1 cellular context compared by ENCODE assay signal in genomic region chr4:1720163-1720983, GRCh38.
TF ChIP-seq lines count a peak whose summit lies in the region.

No MANE protein-coding gene starts in this region.

TF ChIP-seq in K562, 482 proteins besides CTCF, POLR2A, EP300 and RAD21 (continued from another document and continues in another):
- TF ChIP-seq ZBTB40 (IDR thresholded peaks at IDR 0.05): 0 out of 2 replicates have a peak, but pooled peaks have one; percentile 18
- no peak for TF ChIP-seq ZBTB40 (CRISPR knock-in tag; IDR thresholded peaks at IDR 0.05)
- no peak for TF ChIP-seq ATF7 (IDR thresholded peaks at IDR 0.05)
- TF ChIP-seq RBBP5 (IDR thresholded peaks at IDR 0.05; ENCODE audit: borderline replicate concordance, insufficient read depth, low read length, poor library complexity, severe bottlenecking): peak; percentile 77
- peak; percentile 48 for TF ChIP-seq FUS (optimal IDR thresholded peaks at IDR 0.05; ENCODE audit: low read depth, low read length)
- TF ChIP-seq NR2C2 (CRISPR knock-in tag; IDR thresholded peaks at IDR 0.05): peak; percentile 84
- no peak for TF ChIP-seq NR2C2 (tag; IDR thresholded peaks at IDR 0.05)
- peak; percentile 81; the same call in 1 of the 2 replicates for TF ChIP-seq FOXK1 (CRISPR knock-in tag; IDR thresholded peaks at IDR 0.05; ENCODE audit: borderline replicate concordance)
- TF ChIP-seq HDAC8 (tag; IDR thresholded peaks at IDR 0.05): peak; percentile 34; the same call in 1 of the 2 replicates
- TF ChIP-seq TCF3 (CRISPR knock-in tag; IDR thresholded peaks at IDR 0.05): 0 out of 2 replicates have a peak, but pooled peaks have one; percentile 8
- TF ChIP-seq PHF20 (IDR thresholded peaks at IDR 0.05; ENCODE audit: partially characterized antibody): peak; percentile 57
- no peak for TF ChIP-seq CCAR2 (IDR thresholded peaks at IDR 0.05; ENCODE audit: low read depth, low read length)
- TF ChIP-seq GTF2F1 (IDR thresholded peaks at IDR 0.05; ENCODE audit: low read depth, low read length): no peak
- TF ChIP-seq KAT7 (CRISPR knock-in tag; IDR thresholded peaks at IDR 0.05; ENCODE audit: borderline replicate concordance): 0 out of 2 replicates have a peak, but pooled peaks have one; percentile 36
- TF ChIP-seq, protein P1, sequence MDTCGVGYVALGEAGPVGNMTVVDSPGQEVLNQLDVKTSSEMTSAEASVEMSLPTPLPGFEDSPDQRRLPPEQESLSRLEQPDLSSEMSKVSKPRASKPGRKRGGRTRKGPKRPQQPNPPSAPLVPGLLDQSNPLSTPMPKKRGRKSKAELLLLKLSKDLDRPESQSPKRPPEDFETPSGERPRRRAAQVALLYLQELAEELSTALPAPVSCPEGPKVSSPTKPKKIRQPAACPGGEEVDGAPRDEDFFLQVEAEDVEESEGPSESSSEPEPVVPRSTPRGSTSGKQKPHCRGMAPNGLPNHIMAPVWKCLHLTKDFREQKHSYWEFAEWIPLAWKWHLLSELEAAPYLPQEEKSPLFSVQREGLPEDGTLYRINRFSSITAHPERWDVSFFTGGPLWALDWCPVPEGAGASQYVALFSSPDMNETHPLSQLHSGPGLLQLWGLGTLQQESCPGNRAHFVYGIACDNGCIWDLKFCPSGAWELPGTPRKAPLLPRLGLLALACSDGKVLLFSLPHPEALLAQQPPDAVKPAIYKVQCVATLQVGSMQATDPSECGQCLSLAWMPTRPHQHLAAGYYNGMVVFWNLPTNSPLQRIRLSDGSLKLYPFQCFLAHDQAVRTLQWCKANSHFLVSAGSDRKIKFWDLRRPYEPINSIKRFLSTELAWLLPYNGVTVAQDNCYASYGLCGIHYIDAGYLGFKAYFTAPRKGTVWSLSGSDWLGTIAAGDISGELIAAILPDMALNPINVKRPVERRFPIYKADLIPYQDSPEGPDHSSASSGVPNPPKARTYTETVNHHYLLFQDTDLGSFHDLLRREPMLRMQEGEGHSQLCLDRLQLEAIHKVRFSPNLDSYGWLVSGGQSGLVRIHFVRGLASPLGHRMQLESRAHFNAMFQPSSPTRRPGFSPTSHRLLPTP (IDR thresholded peaks at IDR 0.05; ENCODE audit: borderline replicate concordance, extremely low read depth, insufficient read length): no peak
- no peak for TF ChIP-seq NFXL1 (CRISPR knock-in tag; IDR thresholded peaks at IDR 0.05)
- TF ChIP-seq ZFP30 (CRISPR knock-in tag; IDR thresholded peaks at IDR 0.05; ENCODE audit: borderline replicate concordance): no peak
- peak in 1 of 2 experiments; percentile 21; a peak in 1 of 4 replicates for TF ChIP-seq TEAD1 (CRISPR knock-in tag; IDR thresholded peaks at IDR 0.05)
- TF ChIP-seq MAFF (IDR thresholded peaks at IDR 0.05; ENCODE audit: low read length): no peak
- peak; percentile 66; the same call in 1 of the 2 replicates for TF ChIP-seq ZNF232 (CRISPR knock-in tag; IDR thresholded peaks at IDR 0.05)
- peak; percentile 92 to 93 for TF ChIP-seq NRF1 (conservative IDR thresholded peaks at IDR 0.05 in 1 of 2, IDR thresholded peaks at IDR 0.05 in 1 of 2)
- peak; percentile 47; the same call in 1 of the 2 replicates for TF ChIP-seq ZC3H4 (CRISPR knock-in tag; IDR thresholded peaks at IDR 0.05; ENCODE audit: borderline replicate concordance)
- TF ChIP-seq CEBPZ (IDR thresholded peaks at IDR 0.05; ENCODE audit: borderline replicate concordance, low read depth, low read length): no peak
- peak; percentile 73 for TF ChIP-seq MYC (IDR thresholded peaks at IDR 0.05; ENCODE audit: low read depth, low read length)
- TF ChIP-seq MYC (CRISPR knock-in tag; IDR thresholded peaks at IDR 0.05; ENCODE audit: borderline replicate concordance, low read depth): peak; percentile 60; the same call in 1 of the 2 replicates
- TF ChIP-seq SAP30 (IDR thresholded peaks at IDR 0.05; ENCODE audit: borderline replicate concordance, insufficient read depth, low read depth, low read length, poor library complexity, severe bottlenecking): peak; percentile 54
- TF ChIP-seq MYBL2 (IDR thresholded peaks at IDR 0.05; ENCODE audit: low read depth): no peak
- no peak for TF ChIP-seq MYBL2 (CRISPR knock-in tag; IDR thresholded peaks at IDR 0.05; ENCODE audit: borderline replicate concordance)
- TF ChIP-seq SRF (CRISPR knock-in tag; IDR thresholded peaks at IDR 0.05): peak in 1 of 2 experiments; percentile 73; a peak in 1 of 4 replicates
- no peak for TF ChIP-seq TEAD4 (IDR thresholded peaks at IDR 0.05; ENCODE audit: low read length)
- TF ChIP-seq TEAD4 (CRISPR knock-in tag; IDR thresholded peaks at IDR 0.05; ENCODE audit: borderline replicate concordance): 0 out of 2 replicates have a peak, but pooled peaks have one; percentile 51
- TF ChIP-seq JUN (IDR thresholded peaks at IDR 0.05; ENCODE audit: borderline replicate concordance, low read depth, low read length): no peak
- TF ChIP-seq JUN (CRISPR knock-in tag; IDR thresholded peaks at IDR 0.05; ENCODE audit: borderline replicate concordance): peak; percentile 22; the same call in 1 of the 2 replicates
- peak; percentile 78 for TF ChIP-seq KDM5B (IDR thresholded peaks at IDR 0.05; ENCODE audit: insufficient replicate concordance, low read depth, low read length)
- TF ChIP-seq IRF2 (CRISPR knock-in tag; IDR thresholded peaks at IDR 0.05): no peak
- TF ChIP-seq ETV1 (tag; conservative IDR thresholded peaks at IDR 0.05; ENCODE audit: low read depth): no peak
- peak; percentile 14 to 68; a peak in 1 of 4 replicates for TF ChIP-seq MAZ (CRISPR knock-in tag; conservative IDR thresholded peaks at IDR 0.05 in 1 of 2, IDR thresholded peaks at IDR 0.05 in 1 of 2)
- peak; percentile 28; the same call in 1 of the 2 replicates for TF ChIP-seq NKRF (IDR thresholded peaks at IDR 0.05; ENCODE audit: borderline replicate concordance)
- no peak for TF ChIP-seq MAFK (IDR thresholded peaks at IDR 0.05; ENCODE audit: low read length)
- TF ChIP-seq CXXC5 (CRISPR knock-in tag; IDR thresholded peaks at IDR 0.05): peak; percentile 59
- TF ChIP-seq NFIC (IDR thresholded peaks at IDR 0.05): peak; percentile 9; the same call in 1 of the 2 replicates
- TF ChIP-seq ZNF717 (CRISPR knock-in tag; IDR thresholded peaks at IDR 0.05): no peak
- TF ChIP-seq SAFB (IDR thresholded peaks at IDR 0.05; ENCODE audit: borderline replicate concordance, low read depth, low read length): peak; percentile 44; the same call in 1 of the 2 replicates
- no peak for TF ChIP-seq POU5F1 (IDR thresholded peaks at IDR 0.05; ENCODE audit: borderline replicate concordance, low read depth, low read length, partially characterized antibody)
- TF ChIP-seq ZFPM2 (CRISPR knock-in tag; IDR thresholded peaks at IDR 0.05): no peak
- TF ChIP-seq, protein P2, sequence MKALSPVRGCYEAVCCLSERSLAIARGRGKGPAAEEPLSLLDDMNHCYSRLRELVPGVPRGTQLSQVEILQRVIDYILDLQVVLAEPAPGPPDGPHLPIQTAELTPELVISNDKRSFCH (CRISPR knock-in tag; IDR thresholded peaks at IDR 0.05): no peak
- TF ChIP-seq, protein P2 (tag; IDR thresholded peaks at IDR 0.05): 0 out of 2 replicates have a peak, but pooled peaks have one; percentile 69
- TF ChIP-seq E2F1 (CRISPR knock-in tag; IDR thresholded peaks at IDR 0.05): peak; percentile 40; the same call in 1 of the 2 replicates
